Comparison of ENCODE assay signal across 13 cellular contexts in the genomic region with DNA sequence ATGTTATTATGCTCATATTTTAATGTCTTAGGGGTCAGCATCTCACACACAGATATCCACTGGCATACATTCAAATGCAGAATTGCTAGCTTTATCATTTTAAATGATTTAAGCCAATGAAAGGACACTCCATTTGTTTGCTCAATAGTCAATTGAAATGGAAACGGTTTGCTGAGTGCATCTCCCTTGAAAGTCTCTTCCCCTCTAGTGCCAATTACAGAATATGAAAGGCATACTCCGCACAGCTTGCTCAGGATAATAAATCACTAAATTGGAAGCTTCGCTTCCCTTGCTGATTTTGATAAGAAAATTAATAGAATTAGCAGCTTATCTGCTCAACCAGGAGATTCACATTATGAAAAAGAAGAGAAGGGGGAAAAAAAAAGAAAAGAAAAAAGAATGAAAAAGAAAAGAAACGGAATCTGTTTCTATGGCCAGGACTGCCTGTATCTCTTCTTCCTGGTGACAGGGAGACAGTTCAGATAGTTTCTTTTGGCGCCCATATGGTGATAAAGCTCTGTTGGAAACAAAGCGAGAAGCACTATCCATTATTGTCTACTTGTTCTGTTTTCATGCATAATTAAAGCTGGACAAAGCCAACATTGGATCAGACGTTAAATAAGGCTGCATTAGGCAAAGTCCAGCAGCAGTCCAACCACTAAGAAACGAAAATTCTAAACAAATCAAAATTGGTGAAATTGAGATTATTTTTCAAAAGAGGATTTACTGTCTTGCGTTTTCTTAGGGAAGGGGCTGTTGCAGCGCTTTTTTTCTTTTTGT.
A peak's percentile ranks its signal among the peaks of the same experiment; 100 is the strongest.
DNase-seq lines count a peak whose midpoint lies in the region; ATAC-seq and TF ChIP-seq lines count a peak whose summit lies in the region.
"Had no signal": no experiment of that assay in that cellular context is flagged by ENCODE, and none has a peak within 500 bp of the region (broad histone marks: within the 10 kb centered on the region; RNA-seq: fewer than 3 reads in every experiment).

No MANE protein-coding gene starts in this region.

- H3K27ac ChIP-seq in mesendoderm (ENCODE audit: low read depth, low read length) (no peak overlapping the region), thyroid gland (no peak overlapping the region), vagina (no peak overlapping the region)
- H3K27ac ChIP-seq: PC-9, psoas muscle had no signal

- H3K27me3 ChIP-seq in mesendoderm (ENCODE audit: insufficient read depth, low read length, poor library complexity) (no peaks in the 10 kb centered on the region), thyroid gland (no peaks in the 10 kb centered on the region), vagina (no peaks in the 10 kb centered on the region)

- H3K9ac ChIP-seq in mesendoderm (ENCODE audit: low read length): no peak overlapping the region

- no peak overlapping the region for H3K23ac ChIP-seq in mesendoderm (ENCODE audit: low read length)

- DNase-seq in DMS79 (lab: John Stamatoyannopoulos, UW) (peak; percentile 77), NCI-H146 (lab: John Stamatoyannopoulos, UW) (peak; percentile 94), NCI-H774 (lab: John Stamatoyannopoulos, UW) (peak; percentile 81), mesendoderm (no peak), T-helper 9 cell (no peak), thyroid gland (no peak), vagina (ENCODE audit: extremely low spot score in 2 of 2) (no peak)
- DNase-seq in stimulated activated naive CD8-positive, alpha-beta T cell treated with anti-CD3 and anti-CD28 coated beads, Interleukin-15, Interleukin-2, amounts not matched to agents 100 U/mL and 50 U/mL, for 24 hours: no peak
- DNase-seq: activated CD4-positive, alpha-beta T cell treated with anti-CD3 and anti-CD28 coated beads for 48 hours; DND-41; PC-9; psoas muscle; T-helper 17 cell had no signal

- peak overlapping the region; percentile 56 for H4K8ac ChIP-seq in mesendoderm (ENCODE audit: low read depth, low read length)

- no peaks in the 10 kb centered on the region for H3K79me2 ChIP-seq in mesendoderm (ENCODE audit: control insufficient read depth, insufficient read depth, low read length)

- intact Hi-C loops in thyroid gland (cut with DNase I): no loop called here
- intact Hi-C loops in vagina (cut with DNase I): no loop called here

- TF ChIP-seq CTCF in thyroid gland (IDR thresholded peaks at IDR 0.05): no peak
- no peak for TF ChIP-seq CTCF in vagina (IDR thresholded peaks at IDR 0.05)

- no peak overlapping the region for H3K4me2 ChIP-seq in mesendoderm (ENCODE audit: low read length)
- H3K4me2 ChIP-seq: PC-9 had no signal

- no peak overlapping the region for H4K5ac ChIP-seq in mesendoderm (ENCODE audit: low read length)

- no peak for TF ChIP-seq POLR2A in thyroid gland (IDR thresholded peaks at IDR 0.05)
- no peak for TF ChIP-seq POLR2A in vagina (IDR thresholded peaks at IDR 0.05)

- no CpG with 5 or more reads among the region's 10 CpGs for WGBS in mesendoderm (ENCODE audit: extremely low coverage, insufficient coverage, low lambda C conversion rate)
- 56 to 65% methylated on average over 10 of the region's 10 CpGs for WGBS in thyroid gland, 2 donors

- H2AK5ac ChIP-seq in mesendoderm (ENCODE audit: low read length): no peak overlapping the region

- no peak overlapping the region for H2BK120ac ChIP-seq in mesendoderm (ENCODE audit: low read depth, low read length)

- H3K79me1 ChIP-seq in mesendoderm (ENCODE audit: low read length): no peaks in the 10 kb centered on the region

- H2BK5ac ChIP-seq in mesendoderm (ENCODE audit: low read length): no peak overlapping the region

- H3K4me3 ChIP-seq in mesendoderm (ENCODE audit: low read length) (no peak overlapping the region), thyroid gland (replicated peaks in 1 of 3) (no peak overlapping the region), vagina (no peak overlapping the region)
- H3K4me3 ChIP-seq: PC-9, psoas muscle had no signal

- H3K9me3 ChIP-seq in thyroid gland: no peaks in the 10 kb centered on the region
- H3K9me3 ChIP-seq in vagina: no peaks in the 10 kb centered on the region
- H3K9me3 ChIP-seq: psoas muscle had no signal

- no peak overlapping the region for H3K56ac ChIP-seq in mesendoderm (ENCODE audit: low read length)

- no peak overlapping the region for H3K18ac ChIP-seq in mesendoderm (ENCODE audit: low read length)

- H3K4ac ChIP-seq in mesendoderm (ENCODE audit: low read depth, low read length): no peak overlapping the region

- no peak for ATAC-seq in stimulated activated naive CD8-positive, alpha-beta T cell treated with anti-CD3 and anti-CD28 coated beads, Interleukin-15, Interleukin-2, amounts not matched to agents 100 U/mL and 50 U/mL, for 24 hours
- ATAC-seq: T-helper 17 cell had no signal

- no peaks in the 10 kb centered on the region for H3K36me3 ChIP-seq in mesendoderm (ENCODE audit: control insufficient read depth, insufficient read depth, low read length)
- no peaks in the 10 kb centered on the region for H3K36me3 ChIP-seq in thyroid gland
- H3K36me3 ChIP-seq in vagina: no peaks in the 10 kb centered on the region

- H2BK15ac ChIP-seq in mesendoderm (replicated peaks; ENCODE audit: low read depth): no peak overlapping the region

- H3K4me1 ChIP-seq in mesendoderm (ENCODE audit: control insufficient read depth, low read depth, low read length): peaks cover 6% of the 10 kb centered on the region
- no peaks in the 10 kb centered on the region for H3K4me1 ChIP-seq in thyroid gland
- H3K4me1 ChIP-seq in vagina: no peaks in the 10 kb centered on the region

Comparison
In these comparisons a context has a peak if more than half of its experiments do, and no peak if none do; other contexts are left out.
1. DNase-seq: peak in DMS79 (single experiment), NCI-H146 (single experiment) and NCI-H774 (single experiment); none in mesendoderm (single experiment), T-helper 9 cell (single experiment), thyroid gland (0 of 2), stimulated activated naive CD8-positive, alpha-beta T cell treated with anti-CD3 and anti-CD28 coated beads, Interleukin-15, Interleukin-2, amounts not matched to agents 100 U/mL and 50 U/mL, for 24 hours (single experiment) and vagina (0 of 2).